8 cellular contexts compared by ENCODE assay signal in the genomic region with DNA sequence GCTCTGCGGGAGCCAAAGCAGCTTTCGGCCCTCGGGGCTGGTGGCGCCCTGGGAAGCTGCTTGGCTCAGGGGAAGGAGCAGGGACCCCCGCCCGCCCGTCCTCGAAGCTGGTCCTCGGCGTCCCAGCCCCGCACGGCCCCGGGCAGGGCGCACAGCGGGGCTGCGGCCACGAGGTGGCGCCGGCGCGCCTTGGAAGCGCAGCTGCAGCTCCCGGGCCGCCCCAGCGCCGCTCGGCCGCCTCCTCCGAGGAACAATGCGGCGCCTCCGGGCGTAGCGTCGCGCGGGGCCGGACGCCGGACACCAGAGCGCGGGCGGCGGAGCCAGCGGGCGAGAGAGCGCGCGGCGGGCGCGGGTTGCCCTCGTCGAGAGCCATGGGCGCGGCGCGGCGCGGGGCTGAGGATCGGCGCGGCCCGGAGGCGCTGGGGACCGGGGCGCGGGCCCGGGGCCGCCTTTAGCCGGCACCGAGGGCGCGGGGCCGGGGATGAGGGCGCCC. TPM values are rescaled to one million over a fixed set of nuclear protein-coding genes. Genes with fewer than 3 reads are reported as not detected.
DNase-seq lines count a peak whose midpoint lies in the region; ATAC-seq and TF ChIP-seq lines count a peak whose summit lies in the region.

A gene with protein sequence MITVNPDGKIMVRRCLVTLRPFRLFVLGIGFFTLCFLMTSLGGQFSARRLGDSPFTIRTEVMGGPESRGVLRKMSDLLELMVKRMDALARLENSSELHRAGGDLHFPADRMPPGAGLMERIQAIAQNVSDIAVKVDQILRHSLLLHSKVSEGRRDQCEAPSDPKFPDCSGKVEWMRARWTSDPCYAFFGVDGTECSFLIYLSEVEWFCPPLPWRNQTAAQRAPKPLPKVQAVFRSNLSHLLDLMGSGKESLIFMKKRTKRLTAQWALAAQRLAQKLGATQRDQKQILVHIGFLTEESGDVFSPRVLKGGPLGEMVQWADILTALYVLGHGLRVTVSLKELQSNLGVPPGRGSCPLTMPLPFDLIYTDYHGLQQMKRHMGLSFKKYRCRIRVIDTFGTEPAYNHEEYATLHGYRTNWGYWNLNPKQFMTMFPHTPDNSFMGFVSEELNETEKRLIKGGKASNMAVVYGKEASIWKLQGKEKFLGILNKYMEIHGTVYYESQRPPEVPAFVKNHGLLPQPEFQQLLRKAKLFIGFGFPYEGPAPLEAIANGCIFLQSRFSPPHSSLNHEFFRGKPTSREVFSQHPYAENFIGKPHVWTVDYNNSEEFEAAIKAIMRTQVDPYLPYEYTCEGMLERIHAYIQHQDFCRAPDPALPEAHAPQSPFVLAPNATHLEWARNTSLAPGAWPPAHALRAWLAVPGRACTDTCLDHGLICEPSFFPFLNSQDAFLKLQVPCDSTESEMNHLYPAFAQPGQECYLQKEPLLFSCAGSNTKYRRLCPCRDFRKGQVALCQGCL (plus strand): TSS at position 229 of the 493 bp plus-strand sequence. CDS start 626 bp downstream, outside the sequence.

- H3K27me3 ChIP-seq in naive thymus-derived CD4-positive, alpha-beta T cell (ENCODE audit: control insufficient read depth in 2 of 2, insufficient read depth in 2 of 2, low read length in 2 of 2), result peaks cover 4 to 5% of the 10 kb centered on the region in 2 donors

- peak within 1 kb of the TSS; percentile 46 for H3K4me3 Mint-ChIP-seq in activated T-cell treated with anti-CD3 and anti-CD28 coated beads, Interleukin-2, amount 50 U/mL, for 24 hours
- peak within 1 kb of the TSS; percentile 60 to 86 (median 81) for H3K4me3 Mint-ChIP-seq in naive thymus-derived CD4-positive, alpha-beta T cell

- no peaks in the 10 kb centered on the region for H3K9me3 ChIP-seq in naive thymus-derived CD4-positive, alpha-beta T cell (ENCODE audit: control insufficient read depth in 2 of 3, low read length in 3 of 3)

- CTCF ChIA-PET in naive thymus-derived CD4-positive, alpha-beta T cell (lab: Charles Lee), result interaction anchor here (0.8 to 6.7 kb wide), 10 partner anchors 12 to 375 kb away, joined by 3 to 73 read pairs (median 4); no protein-coding TSS in a partner anchor

- H3K4me1 ChIP-seq in naive thymus-derived CD4-positive, alpha-beta T cell (ENCODE audit: control insufficient read depth in 2 of 2, insufficient read depth in 2 of 2, low read length in 2 of 2), result peaks cover 5 to 13% of the 10 kb centered on the region in 2 donors

- peaks cover 40% of the 10 kb centered on the region for H3K27me3 Mint-ChIP-seq in activated T-cell treated with anti-CD3 and anti-CD28 coated beads, Interleukin-2, amount 50 U/mL, for 24 hours
- peaks cover 14 to 45% (median 24%) of the 10 kb centered on the region in 5 donors for H3K27me3 Mint-ChIP-seq in naive thymus-derived CD4-positive, alpha-beta T cell

- no peak within 1 kb of the TSS for H3K27ac Mint-ChIP-seq in activated T-cell treated with anti-CD3 and anti-CD28 coated beads, Interleukin-2, amount 50 U/mL, for 24 hours
- H3K27ac Mint-ChIP-seq in naive thymus-derived CD4-positive, alpha-beta T cell, result peak within 1 kb of the TSS in 3 of 9 donors; percentile 15 to 82 (median 76)

- ATAC-seq in HG03354 (IDR thresholded peaks at IDR 0.05; ENCODE audit: poor library complexity, severe bottlenecking, unreplicated experiment) (peak; percentile 73), esophagus mucosa (peak; percentile 82), HG02970 (IDR thresholded peaks at IDR 0.05; ENCODE audit: low FRiP score, unreplicated experiment) (no peak)
- peak; percentile 96 for ATAC-seq in naive thymus-derived CD4-positive, alpha-beta T cell

- peak; percentile 83 for TF ChIP-seq CTCF in GM12873 (IDR thresholded peaks at IDR 0.05; ENCODE audit: insufficient read depth, low read depth, low read length, missing control alignments)

- POLR2A ChIA-PET in naive thymus-derived CD4-positive, alpha-beta T cell (lab: Charles Lee), result no interaction called here

- intact Hi-C loops in naive thymus-derived CD4-positive, alpha-beta T cell (cut with micrococcal nuclease), result loop anchor here (1.0 to 5.0 kb wide), 6 partner anchors 52 to 379 kb away; no protein-coding TSS in a partner anchor

- no peak within 1 kb of the TSS for H3K27ac ChIP-seq in naive thymus-derived CD4-positive, alpha-beta T cell (ENCODE audit: low read depth, low read length)

- no peaks in the 10 kb centered on the region for H3K9me3 Mint-ChIP-seq in activated T-cell treated with anti-CD3 and anti-CD28 coated beads, Interleukin-2, amount 50 U/mL, for 24 hours
- H3K9me3 Mint-ChIP-seq in naive thymus-derived CD4-positive, alpha-beta T cell, result peaks cover 0 to 2% (median 0%) of the 10 kb centered on the region in 11 donors

- peak; percentile 28 for DNase-seq in NOMO-1 treated with dmso at 0.1 percent for 144 hours (lab: John Stamatoyannopoulos, UW; ENCODE audit: unreplicated experiment)
- DNase-seq in activated T-cell treated with anti-CD3 and anti-CD28 coated beads, Interleukin-2, amount 50 U/mL, for 24 hours, result peak; percentile 87
- DNase-seq in naive thymus-derived CD4-positive, alpha-beta T cell, result peak; percentile 57 to 91 (median 79)
- DNase-seq in stimulated activated CD8-positive, alpha-beta memory T cell treated with anti-CD3 and anti-CD28 coated beads, Interleukin-7, amount 100 ng/mL, for 4 hours (ENCODE audit: low read depth in 2 of 2), result peak; percentile 15 to 71

- H3K4me3 ChIP-seq in naive thymus-derived CD4-positive, alpha-beta T cell (ENCODE audit: low read length), result peak within 1 kb of the TSS; percentile 20

- H3K4me1 Mint-ChIP-seq in activated T-cell treated with anti-CD3 and anti-CD28 coated beads, Interleukin-2, amount 50 U/mL, for 24 hours (ENCODE audit: low read depth), result peaks cover 13% of the 10 kb centered on the region
- H3K4me1 Mint-ChIP-seq in naive thymus-derived CD4-positive, alpha-beta T cell, result peaks cover 4 to 13% (median 10%) of the 10 kb centered on the region in 7 donors

- no peaks in the 10 kb centered on the region for H3K36me3 Mint-ChIP-seq in activated T-cell treated with anti-CD3 and anti-CD28 coated beads, Interleukin-2, amount 50 U/mL, for 24 hours (ENCODE audit: low read depth)
- H3K36me3 Mint-ChIP-seq in naive thymus-derived CD4-positive, alpha-beta T cell, result no peaks in the 10 kb centered on the region

- H3K36me3 ChIP-seq in naive thymus-derived CD4-positive, alpha-beta T cell (ENCODE audit: control insufficient read depth in 2 of 3, insufficient read depth in 3 of 3, low read length in 3 of 3), result no peaks in the 10 kb centered on the region

RNA-seq across cellular contexts. Expression of the gene that starts here (rescaled TPM):
- total RNA-seq in esophagus mucosa, result 0.20 TPM
- 1 to 10 TPM in 3 of 5 experiments, under 1 TPM in 2; 0.24 to 3.7 (median 2.5) TPM for total RNA-seq in naive thymus-derived CD4-positive, alpha-beta T cell
- polyA plus RNA-seq in naive thymus-derived CD4-positive, alpha-beta T cell, result under 1 TPM in 1 of 2 donors, not detected in 1; 0.12 TPM

Comparison
In these comparisons a context has a peak if more than half of its experiments do, and no peak if none do; other contexts are left out.
1. Peak in ATAC-seq in esophagus mucosa; RNA of the gene not detected or under 1 TPM.
2. DNase-seq: peak in every context shown above with its lines; median percentile 87 in activated T-cell treated with anti-CD3 and anti-CD28 coated beads, Interleukin-2, amount 50 U/mL, for 24 hours; 79 in naive thymus-derived CD4-positive, alpha-beta T cell; 43 in stimulated activated CD8-positive, alpha-beta memory T cell treated with anti-CD3 and anti-CD28 coated beads, Interleukin-7, amount 100 ng/mL, for 4 hours; 28 in NOMO-1 treated with dmso at 0.1 percent for 144 hours.